8 cellular contexts compared by ENCODE assay signal in genomic region chr3:157127831-157128767, GRCh38. TPM values are rescaled to one million over a fixed set of nuclear protein-coding genes. Genes with fewer than 3 reads are reported as not detected.
DNase-seq lines count a peak whose midpoint lies in the region; ATAC-seq and TF ChIP-seq lines count a peak whose summit lies in the region.

No MANE protein-coding gene starts in this region.

- DNase-seq in ELF-1 (ENCODE audit: low read depth, low spot score) = peak; percentile 73
- peak in 4 of 5 experiments; percentile 36 to 84 (median 50) for DNase-seq in T-helper 2 cell
- DNase-seq in astrocyte of the spinal cord (ENCODE audit: low read depth, low spot score) = peak; percentile 83
- DNase-seq in left lobe of liver (ENCODE audit: low spot score) = peak; percentile 68
- peak; percentile 28 for DNase-seq in stimulated activated CD8-positive, alpha-beta memory T cell treated with anti-CD3 and anti-CD28 coated beads, Interleukin-12 subunit alpha, Interleukin-12 subunit beta, amount 100 ng/mL, for 4 hours (ENCODE audit: low read depth)
- DNase-seq in RKO (ENCODE audit: low spot score) = no peak
- DNase-seq in NCI-H748 (lab: John Stamatoyannopoulos, UW; ENCODE audit: unreplicated experiment) = no peak

- no peak overlapping the region for H3K4me3 ChIP-seq in astrocyte of the spinal cord (ENCODE audit: low read depth, low read length)

- in situ Hi-C loops in astrocyte of the spinal cord (cut with HindIII; ENCODE audit: low sequenced_read_pairs) = no loop called here

- TF ChIP-seq CTCF in astrocyte of the spinal cord (IDR thresholded peaks at IDR 0.05; ENCODE audit: low read depth, low read length) = no peak

- ATAC-seq in HG03342 (IDR thresholded peaks at IDR 0.05; ENCODE audit: unreplicated experiment) = peak; percentile 45
- ATAC-seq in left lobe of liver = peak; percentile 67

RNA-seq across cellular contexts. Expression of gene CCNL1, which starts 31.8 kb away (rescaled TPM):
- total RNA-seq in left lobe of liver = 39.8 TPM

Comparison
In these comparisons a context has a peak if more than half of its experiments do, and no peak if none do; other contexts are left out.
1. DNase-seq: peak in ELF-1 (single experiment), T-helper 2 cell (4 of 5), astrocyte of the spinal cord (single experiment), left lobe of liver (single experiment) and stimulated activated CD8-positive, alpha-beta memory T cell treated with anti-CD3 and anti-CD28 coated beads, Interleukin-12 subunit alpha, Interleukin-12 subunit beta, amount 100 ng/mL, for 4 hours (single experiment); none in RKO (single experiment) and NCI-H748 (single experiment).